ENCODE assay signal across 1 cellular context in genomic region chr12:123601602-123602489, GRCh38.
TF ChIP-seq lines count a peak whose summit lies in the region.

A gene with protein sequence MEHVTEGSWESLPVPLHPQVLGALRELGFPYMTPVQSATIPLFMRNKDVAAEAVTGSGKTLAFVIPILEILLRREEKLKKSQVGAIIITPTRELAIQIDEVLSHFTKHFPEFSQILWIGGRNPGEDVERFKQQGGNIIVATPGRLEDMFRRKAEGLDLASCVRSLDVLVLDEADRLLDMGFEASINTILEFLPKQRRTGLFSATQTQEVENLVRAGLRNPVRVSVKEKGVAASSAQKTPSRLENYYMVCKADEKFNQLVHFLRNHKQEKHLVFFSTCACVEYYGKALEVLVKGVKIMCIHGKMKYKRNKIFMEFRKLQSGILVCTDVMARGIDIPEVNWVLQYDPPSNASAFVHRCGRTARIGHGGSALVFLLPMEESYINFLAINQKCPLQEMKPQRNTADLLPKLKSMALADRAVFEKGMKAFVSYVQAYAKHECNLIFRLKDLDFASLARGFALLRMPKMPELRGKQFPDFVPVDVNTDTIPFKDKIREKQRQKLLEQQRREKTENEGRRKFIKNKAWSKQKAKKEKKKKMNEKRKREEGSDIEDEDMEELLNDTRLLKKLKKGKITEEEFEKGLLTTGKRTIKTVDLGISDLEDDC (plus strand): TSS chr12:123602099. CDS start chr12:123602149, 50 bp downstream.

TF ChIP-seq in HepG2, 621 proteins besides CTCF, POLR2A, EP300 and RAD21 (continued from another document and continues in another):
- TF ChIP-seq ZNF431 (CRISPR knock-in tag; IDR thresholded peaks at IDR 0.05; ENCODE audit: borderline replicate concordance, low read depth) (peak; percentile 85; the same call in 1 of the 2 replicates), AHR (CRISPR knock-in tag; IDR thresholded peaks at IDR 0.05) (peak; percentile 97), PCBP1 (IDR thresholded peaks at IDR 0.05; ENCODE audit: borderline replicate concordance, low read depth, low read length) (peak; percentile 88; the same call in 1 of the 2 replicates), RNF219 (CRISPR knock-in tag; IDR thresholded peaks at IDR 0.05) (no peak), MAFF (IDR thresholded peaks at IDR 0.05; ENCODE audit: low read depth, low read length) (no peak), SMAD3 (CRISPR knock-in tag; IDR thresholded peaks at IDR 0.05) (peak; percentile 97), FOXJ3 (CRISPR knock-in tag; IDR thresholded peaks at IDR 0.05; ENCODE audit: borderline replicate concordance) (peak; percentile 23; the same call in 1 of the 2 replicates), ARHGAP35 (CRISPR knock-in tag; IDR thresholded peaks at IDR 0.05; ENCODE audit: borderline replicate concordance) (peak; percentile 90; the same call in 1 of the 2 replicates), PLRG1 (conservative IDR thresholded peaks at IDR 0.05) (no peak), ZNF17 (CRISPR knock-in tag; IDR thresholded peaks at IDR 0.05) (no peak), CHD4 (IDR thresholded peaks at IDR 0.05; ENCODE audit: borderline replicate concordance, low read length) (no peak), ERF (CRISPR knock-in tag; IDR thresholded peaks at IDR 0.05) (peak; percentile 87), ZNF672 (CRISPR knock-in tag; IDR thresholded peaks at IDR 0.05) (no peak), RAD51 (IDR thresholded peaks at IDR 0.05; ENCODE audit: borderline replicate concordance) (no peak), MBNL3 (CRISPR knock-in tag; conservative IDR thresholded peaks at IDR 0.05) (no peak), ZNF784 (CRISPR knock-in tag; IDR thresholded peaks at IDR 0.05; ENCODE audit: borderline replicate concordance) (peak; percentile 96), SP1 (IDR thresholded peaks at IDR 0.05) (no peak), SP1 (CRISPR knock-in tag; IDR thresholded peaks at IDR 0.05) (peak; percentile 69), AFF4 (CRISPR knock-in tag; IDR thresholded peaks at IDR 0.05) (no peak), ZNF260 (CRISPR knock-in tag; IDR thresholded peaks at IDR 0.05; ENCODE audit: borderline replicate concordance, low read depth) (no peak), KLF12 (CRISPR knock-in tag; IDR thresholded peaks at IDR 0.05; ENCODE audit: borderline replicate concordance) (peak; percentile 52; the same call in 1 of the 2 replicates), ZNF543 (CRISPR knock-in tag; IDR thresholded peaks at IDR 0.05) (peak; percentile 78; the same call in 1 of the 2 replicates), DMAP1 (CRISPR knock-in tag; IDR thresholded peaks at IDR 0.05) (peak; percentile 100)
- TF ChIP-seq, protein P1, sequence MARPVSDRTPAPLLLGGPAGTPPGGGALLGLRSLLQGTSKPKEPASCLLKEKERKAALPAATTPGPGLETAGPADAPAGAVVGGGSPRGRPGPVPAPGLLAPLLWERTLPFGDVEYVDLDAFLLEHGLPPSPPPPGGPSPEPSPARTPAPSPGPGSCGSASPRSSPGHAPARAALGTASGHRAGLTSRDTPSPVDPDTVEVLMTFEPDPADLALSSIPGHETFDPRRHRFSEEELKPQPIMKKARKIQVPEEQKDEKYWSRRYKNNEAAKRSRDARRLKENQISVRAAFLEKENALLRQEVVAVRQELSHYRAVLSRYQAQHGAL (CRISPR knock-in tag; IDR thresholded peaks at IDR 0.05; ENCODE audit: not compliant biosample characterization) = no peak
- TF ChIP-seq, protein P2, sequence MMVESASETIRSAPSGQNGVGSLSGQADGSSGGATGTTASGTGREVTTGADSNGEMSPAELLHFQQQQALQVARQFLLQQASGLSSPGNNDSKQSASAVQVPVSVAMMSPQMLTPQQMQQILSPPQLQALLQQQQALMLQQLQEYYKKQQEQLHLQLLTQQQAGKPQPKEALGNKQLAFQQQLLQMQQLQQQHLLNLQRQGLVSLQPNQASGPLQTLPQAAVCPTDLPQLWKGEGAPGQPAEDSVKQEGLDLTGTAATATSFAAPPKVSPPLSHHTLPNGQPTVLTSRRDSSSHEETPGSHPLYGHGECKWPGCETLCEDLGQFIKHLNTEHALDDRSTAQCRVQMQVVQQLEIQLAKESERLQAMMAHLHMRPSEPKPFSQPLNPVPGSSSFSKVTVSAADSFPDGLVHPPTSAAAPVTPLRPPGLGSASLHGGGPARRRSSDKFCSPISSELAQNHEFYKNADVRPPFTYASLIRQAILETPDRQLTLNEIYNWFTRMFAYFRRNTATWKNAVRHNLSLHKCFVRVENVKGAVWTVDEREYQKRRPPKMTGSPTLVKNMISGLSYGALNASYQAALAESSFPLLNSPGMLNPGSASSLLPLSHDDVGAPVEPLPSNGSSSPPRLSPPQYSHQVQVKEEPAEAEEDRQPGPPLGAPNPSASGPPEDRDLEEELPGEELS (CRISPR knock-in tag; IDR thresholded peaks at IDR 0.05) = peak; percentile 75; the same call in 1 of the 2 replicates
- TF ChIP-seq, protein P3, sequence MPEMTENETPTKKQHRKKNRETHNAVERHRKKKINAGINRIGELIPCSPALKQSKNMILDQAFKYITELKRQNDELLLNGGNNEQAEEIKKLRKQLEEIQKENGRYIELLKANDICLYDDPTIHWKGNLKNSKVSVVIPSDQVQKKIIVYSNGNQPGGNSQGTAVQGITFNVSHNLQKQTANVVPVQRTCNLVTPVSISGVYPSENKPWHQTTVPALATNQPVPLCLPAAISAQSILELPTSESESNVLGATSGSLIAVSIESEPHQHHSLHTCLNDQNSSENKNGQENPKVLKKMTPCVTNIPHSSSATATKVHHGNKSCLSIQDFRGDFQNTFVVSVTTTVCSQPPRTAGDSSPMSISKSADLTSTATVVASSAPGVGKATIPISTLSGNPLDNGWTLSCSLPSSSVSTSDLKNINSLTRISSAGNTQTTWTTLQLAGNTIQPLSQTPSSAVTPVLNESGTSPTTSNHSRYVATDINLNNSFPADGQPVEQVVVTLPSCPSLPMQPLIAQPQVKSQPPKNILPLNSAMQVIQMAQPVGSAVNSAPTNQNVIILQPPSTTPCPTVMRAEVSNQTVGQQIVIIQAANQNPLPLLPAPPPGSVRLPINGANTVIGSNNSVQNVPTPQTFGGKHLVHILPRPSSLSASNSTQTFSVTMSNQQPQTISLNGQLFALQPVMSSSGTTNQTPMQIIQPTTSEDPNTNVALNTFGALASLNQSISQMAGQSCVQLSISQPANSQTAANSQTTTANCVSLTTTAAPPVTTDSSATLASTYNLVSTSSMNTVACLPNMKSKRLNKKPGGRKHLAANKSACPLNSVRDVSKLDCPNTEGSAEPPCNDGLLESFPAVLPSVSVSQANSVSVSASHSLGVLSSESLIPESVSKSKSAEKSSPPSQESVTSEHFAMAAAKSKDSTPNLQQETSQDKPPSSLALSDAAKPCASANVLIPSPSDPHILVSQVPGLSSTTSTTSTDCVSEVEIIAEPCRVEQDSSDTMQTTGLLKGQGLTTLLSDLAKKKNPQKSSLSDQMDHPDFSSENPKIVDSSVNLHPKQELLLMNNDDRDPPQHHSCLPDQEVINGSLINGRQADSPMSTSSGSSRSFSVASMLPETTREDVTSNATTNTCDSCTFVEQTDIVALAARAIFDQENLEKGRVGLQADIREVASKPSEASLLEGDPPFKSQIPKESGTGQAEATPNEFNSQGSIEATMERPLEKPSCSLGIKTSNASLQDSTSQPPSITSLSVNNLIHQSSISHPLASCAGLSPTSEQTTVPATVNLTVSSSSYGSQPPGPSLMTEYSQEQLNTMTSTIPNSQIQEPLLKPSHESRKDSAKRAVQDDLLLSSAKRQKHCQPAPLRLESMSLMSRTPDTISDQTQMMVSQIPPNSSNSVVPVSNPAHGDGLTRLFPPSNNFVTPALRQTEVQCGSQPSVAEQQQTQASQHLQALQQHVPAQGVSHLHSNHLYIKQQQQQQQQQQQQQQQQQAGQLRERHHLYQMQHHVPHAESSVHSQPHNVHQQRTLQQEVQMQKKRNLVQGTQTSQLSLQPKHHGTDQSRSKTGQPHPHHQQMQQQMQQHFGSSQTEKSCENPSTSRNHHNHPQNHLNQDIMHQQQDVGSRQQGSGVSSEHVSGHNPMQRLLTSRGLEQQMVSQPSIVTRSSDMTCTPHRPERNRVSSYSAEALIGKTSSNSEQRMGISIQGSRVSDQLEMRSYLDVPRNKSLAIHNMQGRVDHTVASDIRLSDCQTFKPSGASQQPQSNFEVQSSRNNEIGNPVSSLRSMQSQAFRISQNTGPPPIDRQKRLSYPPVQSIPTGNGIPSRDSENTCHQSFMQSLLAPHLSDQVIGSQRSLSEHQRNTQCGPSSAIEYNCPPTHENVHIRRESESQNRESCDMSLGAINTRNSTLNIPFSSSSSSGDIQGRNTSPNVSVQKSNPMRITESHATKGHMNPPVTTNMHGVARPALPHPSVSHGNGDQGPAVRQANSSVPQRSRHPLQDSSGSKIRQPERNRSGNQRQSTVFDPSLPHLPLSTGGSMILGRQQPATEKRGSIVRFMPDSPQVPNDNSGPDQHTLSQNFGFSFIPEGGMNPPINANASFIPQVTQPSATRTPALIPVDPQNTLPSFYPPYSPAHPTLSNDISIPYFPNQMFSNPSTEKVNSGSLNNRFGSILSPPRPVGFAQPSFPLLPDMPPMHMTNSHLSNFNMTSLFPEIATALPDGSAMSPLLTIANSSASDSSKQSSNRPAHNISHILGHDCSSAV (CRISPR knock-in tag; IDR thresholded peaks at IDR 0.05; ENCODE audit: borderline replicate concordance) = no peak
- TF ChIP-seq, protein P4, sequence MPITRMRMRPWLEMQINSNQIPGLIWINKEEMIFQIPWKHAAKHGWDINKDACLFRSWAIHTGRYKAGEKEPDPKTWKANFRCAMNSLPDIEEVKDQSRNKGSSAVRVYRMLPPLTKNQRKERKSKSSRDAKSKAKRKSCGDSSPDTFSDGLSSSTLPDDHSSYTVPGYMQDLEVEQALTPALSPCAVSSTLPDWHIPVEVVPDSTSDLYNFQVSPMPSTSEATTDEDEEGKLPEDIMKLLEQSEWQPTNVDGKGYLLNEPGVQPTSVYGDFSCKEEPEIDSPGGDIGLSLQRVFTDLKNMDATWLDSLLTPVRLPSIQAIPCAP (CRISPR knock-in tag; IDR thresholded peaks at IDR 0.05; ENCODE audit: low read depth) = peak; percentile 68; the same call in 1 of the 2 replicates
- TF ChIP-seq, protein P5, sequence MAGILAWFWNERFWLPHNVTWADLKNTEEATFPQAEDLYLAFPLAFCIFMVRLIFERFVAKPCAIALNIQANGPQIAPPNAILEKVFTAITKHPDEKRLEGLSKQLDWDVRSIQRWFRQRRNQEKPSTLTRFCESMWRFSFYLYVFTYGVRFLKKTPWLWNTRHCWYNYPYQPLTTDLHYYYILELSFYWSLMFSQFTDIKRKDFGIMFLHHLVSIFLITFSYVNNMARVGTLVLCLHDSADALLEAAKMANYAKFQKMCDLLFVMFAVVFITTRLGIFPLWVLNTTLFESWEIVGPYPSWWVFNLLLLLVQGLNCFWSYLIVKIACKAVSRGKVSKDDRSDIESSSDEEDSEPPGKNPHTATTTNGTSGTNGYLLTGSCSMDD (CRISPR knock-in tag; IDR thresholded peaks at IDR 0.05) = peak; percentile 54; the same call in 1 of the 2 replicates
